Comparison of ENCODE assay signal across 9 cellular contexts in genomic region chr3:102129774-102130608, GRCh38.
A peak's percentile ranks its signal among the peaks of the same experiment; 100 is the strongest.
DNase-seq lines count a peak whose midpoint lies in the region; ATAC-seq and TF ChIP-seq lines count a peak whose summit lies in the region.
"Had no signal": no experiment of that assay in that cellular context is flagged by ENCODE, and none has a peak within 500 bp of the region (broad histone marks: within the 10 kb centered on the region; RNA-seq: fewer than 3 reads in every experiment).

No MANE protein-coding gene starts in this region.

- no peaks in the 10 kb centered on the region for H4K20me1 ChIP-seq in PC-9 (ENCODE audit: insufficient read depth)

- H3K27me3 ChIP-seq in PC-9 (ENCODE audit: insufficient read depth, low read depth): no peaks in the 10 kb centered on the region
- H3K27me3 ChIP-seq in skeletal muscle satellite cell (ENCODE audit: control insufficient read depth, insufficient read depth, low read length): no peaks in the 10 kb centered on the region

- H3K4me2 ChIP-seq in PC-9: no peak overlapping the region
- peak overlapping the region; percentile 36 for H3K4me2 ChIP-seq in skeletal muscle satellite cell (ENCODE audit: low read length)

- H3K4me3 ChIP-seq in PC-9: no peak overlapping the region
- H3K4me3 ChIP-seq in fibroblast of pulmonary artery (replicated peaks; ENCODE audit: low read depth, low read length): no peak overlapping the region
- no peak overlapping the region for H3K4me3 ChIP-seq in skeletal muscle satellite cell (ENCODE audit: low read length)

- no peaks in the 10 kb centered on the region for H3F3A ChIP-seq in PC-9 (ENCODE audit: insufficient read depth, low read depth)

- peak overlapping the region; percentile 27; the same call in 1 of the 2 replicates for H3K27ac ChIP-seq in PC-9

- H3K9ac ChIP-seq in skeletal muscle satellite cell (ENCODE audit: low read depth, low read length): peak overlapping the region; percentile 71

- no TSS peak for BruUV-seq in PC-9 (replicated peaks; lab: Mats Ljungman, UMichigan)

- peak in 1 of 2 experiments; percentile 73 for DNase-seq in PC-9
- DNase-seq in fibroblast of pulmonary artery (ENCODE audit: low read depth): peak; percentile 87
- no peak for DNase-seq in NCI-H748 treated with DMSO at 0.1 percent for 48 hours (lab: John Stamatoyannopoulos, UW)
- no peak for DNase-seq in NCI-H748 (lab: John Stamatoyannopoulos, UW; ENCODE audit: unreplicated experiment)
- DNase-seq: activated CD4-positive, alpha-beta T cell treated with anti-CD3 and anti-CD28 coated beads, Interleukin-2, amount 10 ng/mL, durations not matched to agents 7 days and 5 days had no signal

- peak overlapping the region; percentile 21 for H2AFZ ChIP-seq in PC-9

- no peaks in the 10 kb centered on the region for H3K79me2 ChIP-seq in PC-9 (ENCODE audit: low read depth)

- no peak for TF ChIP-seq CTCF in PC-9 (conservative IDR thresholded peaks at IDR 0.05)
- no peak for TF ChIP-seq CTCF in fibroblast of pulmonary artery (IDR thresholded peaks at IDR 0.05; ENCODE audit: low read length, missing control alignments)

- POLR2A ChIA-PET in PC-9 (lab: Charles Lee; ENCODE audit: unreplicated experiment): no interaction called here

- intact Hi-C loops in PC-9 (cut with micrococcal nuclease; ENCODE audit: unreplicated experiment): no loop called here

- H3K4me1 ChIP-seq in PC-9 (replicated peaks; ENCODE audit: insufficient read depth) (peaks cover 13% of the 10 kb centered on the region), skeletal muscle satellite cell (ENCODE audit: control insufficient read depth, insufficient read depth, low read length) (peaks cover 36% of the 10 kb centered on the region)

- H3K9me3 ChIP-seq in PC-9 (ENCODE audit: insufficient read depth, low read depth): peaks cover 4% of the 10 kb centered on the region
- no peaks in the 10 kb centered on the region for H3K9me3 ChIP-seq in skeletal muscle satellite cell (replicated peaks; ENCODE audit: low read length)

- ATAC-seq in GM18499 (IDR thresholded peaks at IDR 0.05; ENCODE audit: insufficient read depth, unreplicated experiment): peak; percentile 56
- ATAC-seq in HG03460 (IDR thresholded peaks at IDR 0.05; ENCODE audit: unreplicated experiment): no peak
- ATAC-seq in GM19328 (IDR thresholded peaks at IDR 0.05; ENCODE audit: unreplicated experiment): no peak

- CTCF ChIA-PET in PC-9 (lab: Charles Lee): interaction anchor here (0.6 kb wide), 1 partner anchor 50 kb away, joined by 6 read pairs; no protein-coding TSS in a partner anchor

- no peaks in the 10 kb centered on the region for H3K36me3 ChIP-seq in PC-9 (ENCODE audit: low read depth)
- H3K36me3 ChIP-seq in skeletal muscle satellite cell (ENCODE audit: insufficient read depth, low read length): no peaks in the 10 kb centered on the region

- H3K9me2 ChIP-seq in PC-9 (ENCODE audit: insufficient read depth): no peaks in the 10 kb centered on the region; the same call in 1 of the 2 replicates
